In the genomic region with DNA sequence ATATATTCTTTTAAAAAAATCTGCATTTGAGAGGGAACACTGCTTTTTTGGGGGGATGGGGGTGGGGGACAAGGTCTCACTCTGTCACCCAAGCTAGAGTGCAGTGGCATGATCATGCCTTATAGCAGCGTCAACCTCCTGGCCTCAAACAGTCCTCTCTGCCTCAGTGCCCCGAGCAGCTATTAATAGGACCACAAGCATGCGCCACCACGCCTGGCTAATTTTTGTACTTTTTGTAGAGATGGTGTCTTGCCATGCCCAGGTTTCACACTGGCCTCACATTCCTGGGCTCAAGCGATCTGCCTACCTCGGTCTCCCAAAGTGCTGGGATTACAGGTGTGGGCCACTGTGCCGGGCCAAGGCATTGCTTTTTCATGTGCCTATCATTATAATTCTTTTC, we compare ENCODE assay signal across 17 cellular contexts.
"Had no signal": no experiment of that assay in that cellular context is flagged by ENCODE, and none has a peak within 500 bp of the region (broad histone marks: within the 10 kb centered on the region; RNA-seq: fewer than 3 reads in every experiment).

No MANE protein-coding gene starts in this region.

- DNase-seq: activated naive CD4-positive, alpha-beta T cell treated with anti-CD3 and anti-CD28 coated beads, Interleukin-2, amount 50 U/mL, for 16 hours; activated T-cell treated with anti-CD3 and anti-CD28 coated beads, Interleukin-2, amount 50 U/mL, for 1 hour; adrenal gland; caudate nucleus; effector CD8-positive, alpha-beta T cell; gastrocnemius medialis; left ventricle myocardium inferior; mesenchymal stem cell; psoas muscle; spleen; stimulated activated CD4-positive, alpha-beta T cell treated with anti-CD3 and anti-CD28 coated beads, Interleukin-1b, Interleukin-23, amount 100 ng/mL, for 48 hours had no signal

- H3K9me3 ChIP-seq: adrenal gland, gastrocnemius medialis, left ventricle myocardium inferior, psoas muscle, spleen, tibial nerve, vagina had no signal

- H3K4me1 ChIP-seq: gastrocnemius medialis, left ventricle myocardium inferior, psoas muscle, spleen, vagina had no signal

- H3K27me3 ChIP-seq: adrenal gland, gastrocnemius medialis, spleen, tibial nerve, vagina had no signal

- H3K4me3 ChIP-seq: adrenal gland, coronary artery, gastrocnemius medialis, left ventricle myocardium inferior, psoas muscle, spleen, tibial nerve, vagina had no signal

- ATAC-seq: activated CD4-positive, CD25-positive, alpha-beta regulatory T cell treated with anti-CD3 and anti-CD28 coated beads, Interleukin-2, amount 50 U/mL, for 24 hours; gastrocnemius medialis; psoas muscle; sciatic nerve; stimulated activated memory B cell treated with anti-CD40 and anti-IgM and Interleukin-4, amounts not matched to agents 10 μg/mL and 1 μg/mL and 100 μg/mL, for 72 hours had no signal

- H3K27ac ChIP-seq: adrenal gland, coronary artery, gastrocnemius medialis, left ventricle myocardium inferior, psoas muscle, spleen, tibial nerve, vagina had no signal
